8 cellular contexts compared by ENCODE assay signal in the genomic region with DNA sequence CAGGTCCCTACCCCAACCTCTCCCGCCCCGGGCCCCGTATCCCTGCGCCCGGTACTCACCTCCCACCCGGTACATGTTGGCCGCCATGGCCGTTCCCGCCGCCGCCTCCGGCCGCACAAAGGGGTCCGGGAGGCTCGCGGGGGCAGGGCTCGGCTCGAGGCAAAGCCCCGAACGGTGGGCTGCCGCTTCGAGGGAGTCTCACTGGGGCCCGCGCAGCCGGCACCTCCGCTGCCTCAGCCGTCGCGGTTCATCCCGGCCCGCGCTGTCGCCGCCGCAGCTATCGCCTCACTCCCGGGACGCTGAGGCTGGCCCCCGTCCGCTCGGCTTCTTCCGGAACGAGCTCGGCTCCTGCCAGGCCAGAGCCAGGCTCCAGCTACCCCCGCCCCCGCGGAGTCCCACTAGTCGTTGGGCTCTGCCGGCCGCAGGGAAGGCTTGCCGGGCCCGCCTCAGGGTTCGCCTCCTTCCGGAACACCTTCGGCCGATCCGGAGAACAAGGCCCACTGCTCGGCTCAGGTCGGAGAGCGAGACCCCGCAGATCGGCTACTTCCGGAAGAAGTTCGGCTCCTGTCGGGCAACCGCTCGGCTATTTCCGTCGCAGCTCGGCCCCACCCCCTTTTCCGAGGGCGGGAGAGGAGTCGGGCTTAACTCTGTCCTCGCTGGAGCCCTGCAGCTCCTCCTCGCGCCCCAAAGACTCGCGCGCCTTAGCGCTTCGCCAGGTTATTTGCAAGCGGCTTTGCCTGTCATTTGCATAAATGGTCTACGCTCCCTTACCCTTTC. TPM values are rescaled to one million over a fixed set of nuclear protein-coding genes. Genes with fewer than 3 reads are reported as not detected.
DNase-seq lines count a peak whose midpoint lies in the region; ATAC-seq, FAIRE-seq and TF ChIP-seq lines count a peak whose summit lies in the region.

A gene (minus strand): TSS at position 502 of the 777 bp plus-strand sequence. CDS start 415 bp downstream, at position 87.

- BruUV-seq in IMR-90 (replicated peaks; lab: Mats Ljungman, UMichigan), result no TSS peak
- BruUV-seq in endothelial cell of umbilical vein (replicated peaks; lab: Mats Ljungman, UMichigan), result TSS peak; percentile 51

- no peak within 1 kb of the TSS for H2BK15ac ChIP-seq in IMR-90 (ENCODE audit: low read depth, low read length)

- POLR2A ChIA-PET in IMR-90 (lab: Charles Lee; ENCODE audit: unreplicated experiment) (interaction anchor here (0.6 to 1.7 kb wide), 3 partner anchors 10 to 620 kb away, joined by 3 to 7 read pairs (median 3); a partner anchor contains a TSS), endothelial cell of umbilical vein (lab: Charles Lee) (interaction anchor here (0.6 to 2.1 kb wide), 9 partner anchors 10 to 240 kb away, joined by 4 to 19 read pairs (median 5); a partner anchor contains a TSS)

- CTCF ChIA-PET in IMR-90 (lab: Yijun Ruan, JAX), result interaction anchor here (1.0 kb wide), 1 partner anchor 41 kb away, joined by 4 read pairs; no protein-coding TSS in a partner anchor
- CTCF ChIA-PET in endothelial cell of umbilical vein (lab: Charles Lee), result interaction anchor here (0.5 to 3.8 kb wide), 9 partner anchors 9 to 206 kb away, joined by 3 to 29 read pairs (median 6); a partner anchor contains a TSS

- H2BK5ac ChIP-seq in IMR-90 (ENCODE audit: low read depth, low read length, poor library complexity, severe bottlenecking), result peak within 1 kb of the TSS; percentile 92

- H3K18ac ChIP-seq in IMR-90 (ENCODE audit: low read depth, low read length), result peak within 1 kb of the TSS; percentile 33; the same call in 1 of the 2 replicates

- dilution Hi-C loops in IMR-90 (cut with HindIII; ENCODE audit: low sequenced_read_pairs, unreplicated experiment) (no loop called here), endothelial cell of umbilical vein (cut with MboI; ENCODE audit: extremely low pct_ligation_motif_present, low sequenced_read_pairs) (no loop called here)

- peak within 1 kb of the TSS; percentile 86 for H3K4ac ChIP-seq in IMR-90 (ENCODE audit: low read depth, low read length)

- H2AFZ ChIP-seq in IMR-90 (replicated peaks; ENCODE audit: low read length, poor library complexity), result peak within 1 kb of the TSS; percentile 87
- peak within 1 kb of the TSS; percentile 30 for H2AFZ ChIP-seq in endothelial cell of umbilical vein (ENCODE audit: low read depth, low read length)

- peak within 1 kb of the TSS; percentile 55 for H4K5ac ChIP-seq in IMR-90 (ENCODE audit: low read depth, low read length)

- 0% methylated on average over 67 of the region's 83 CpGs; no CpG with 5 or more reads in 1 of the 2 experiments for WGBS in IMR-90 (ENCODE audit: extremely low coverage in 2 of 2, insufficient read length in 1 of 2), 2 experiments

- peak within 1 kb of the TSS; percentile 80 for H3K14ac ChIP-seq in IMR-90 (replicated peaks; ENCODE audit: low read depth, low read length)

- no peak; the same call in none of the 2 replicates for TF ChIP-seq POLR2A in IMR-90 (IDR thresholded peaks at IDR 0.05; ENCODE audit: low read depth, low read length)
- TF ChIP-seq POLR2A in endothelial cell of umbilical vein (IDR thresholded peaks at IDR 0.05; ENCODE audit: low read depth, low read length), result peak; percentile 75

- H3K4me3 ChIP-seq in IMR-90 (ENCODE audit: insufficient read depth, low read depth, low read length) (peak within 1 kb of the TSS; percentile 87), endothelial cell of umbilical vein (replicated peaks in 1 of 3; ENCODE audit: insufficient read depth in 1 of 3, low read depth in 1 of 3, low read length in 3 of 3) (peak within 1 kb of the TSS; percentile 61 to 98 (median 92)), mononuclear cell (ENCODE audit: low read length) (peak within 1 kb of the TSS; percentile 93)

- H3K4me1 ChIP-seq in IMR-90 (ENCODE audit: control insufficient read depth, insufficient read depth, low read length), result peaks cover 7% of the 10 kb centered on the region
- peaks cover 19% of the 10 kb centered on the region for H3K4me1 ChIP-seq in endothelial cell of umbilical vein (ENCODE audit: control insufficient read depth, extremely low read depth, insufficient read depth, low read length)
- H3K4me1 ChIP-seq in mononuclear cell (ENCODE audit: insufficient read depth, low read length), result peaks cover 49% of the 10 kb centered on the region

- no peak within 1 kb of the TSS for H2BK20ac ChIP-seq in IMR-90 (ENCODE audit: low read depth, low read length)

- peaks cover 5% of the 10 kb centered on the region for H3K9me1 ChIP-seq in IMR-90 (ENCODE audit: insufficient read depth, low read length)
- H3K9me1 ChIP-seq in endothelial cell of umbilical vein (replicated peaks; ENCODE audit: control insufficient read depth, extremely low read depth, insufficient read depth, low read length), result no peaks in the 10 kb centered on the region

- TF ChIP-seq CTCF in IMR-90 (conservative IDR thresholded peaks at IDR 0.05; ENCODE audit: low read depth, low read length), result no peak
- no peak for TF ChIP-seq CTCF in endothelial cell of umbilical vein (IDR thresholded peaks at IDR 0.05; ENCODE audit: extremely low read depth in 1 of 2, insufficient read depth in 1 of 2, low read depth in 1 of 2, low read length in 2 of 2)

- peak; percentile 78 for ATAC-seq in GM21528 (IDR thresholded peaks at IDR 0.05; ENCODE audit: low FRiP score, unreplicated experiment)
- ATAC-seq in IMR-90 (ENCODE audit: low read depth), result peak; percentile 81

- H4K20me1 ChIP-seq in IMR-90 (ENCODE audit: insufficient read depth, low read length), result peaks cover 17% of the 10 kb centered on the region; the same call in 1 of the 2 replicates
- H4K20me1 ChIP-seq in endothelial cell of umbilical vein (replicated peaks; ENCODE audit: control insufficient read depth, extremely low read depth, insufficient read depth, low read length), result no peaks in the 10 kb centered on the region

- H4K91ac ChIP-seq in IMR-90 (ENCODE audit: insufficient read depth, low read depth, low read length), result peak within 1 kb of the TSS; percentile 74

- H3K36me3 ChIP-seq in IMR-90 (ENCODE audit: control insufficient read depth, insufficient read depth, low read length) (peaks cover 33% of the 10 kb centered on the region), endothelial cell of umbilical vein (ENCODE audit: control insufficient read depth in 2 of 2, extremely low read depth in 1 of 2, insufficient read depth in 2 of 2, low read length in 2 of 2) (peaks cover 12 to 24% of the 10 kb centered on the region in 2 experiments)

- peaks cover 41% of the 10 kb centered on the region for H3K79me2 ChIP-seq in endothelial cell of umbilical vein (ENCODE audit: control insufficient read depth, insufficient read depth, low read length)

- peaks cover 15 to 39% of the 10 kb centered on the region in 2 experiments for H3K79me1 ChIP-seq in IMR-90 (ENCODE audit: low read depth in 1 of 2, low read length in 2 of 2)

- in situ Hi-C loops in IMR-90 (cut with MboI; ENCODE audit: low sequenced_read_pairs), result no loop called here

- TF ChIP-seq RAD21 in IMR-90 (IDR thresholded peaks at IDR 0.05; ENCODE audit: low read length), result no peak

- peak within 1 kb of the TSS; percentile 91 for H3K23ac ChIP-seq in IMR-90 (ENCODE audit: low read depth, low read length)

- H2AK9ac ChIP-seq in IMR-90 (replicated peaks; ENCODE audit: low read depth, low read length, poor library complexity), result peak within 1 kb of the TSS; percentile 99

- H3K9me3 ChIP-seq in IMR-90 (ENCODE audit: control insufficient read depth, insufficient read depth, low read length) (no peaks in the 10 kb centered on the region), endothelial cell of umbilical vein (replicated peaks; ENCODE audit: control insufficient read depth, insufficient read depth, low read length) (no peaks in the 10 kb centered on the region), mononuclear cell (ENCODE audit: low read depth, low read length) (no peaks in the 10 kb centered on the region)

- peak within 1 kb of the TSS; percentile 91 for H3K4me2 ChIP-seq in IMR-90 (ENCODE audit: low read depth, low read length)
- H3K4me2 ChIP-seq in endothelial cell of umbilical vein (ENCODE audit: insufficient read depth, low read length), result peak within 1 kb of the TSS; percentile 89

- no peaks in the 10 kb centered on the region for H3K27me3 ChIP-seq in IMR-90 (ENCODE audit: control insufficient read depth, insufficient read depth, low read length)
- no peaks in the 10 kb centered on the region for H3K27me3 ChIP-seq in endothelial cell of umbilical vein (ENCODE audit: control insufficient read depth in 2 of 2, insufficient read depth in 2 of 2, low read length in 2 of 2)
- H3K27me3 ChIP-seq in mononuclear cell (ENCODE audit: insufficient read depth, low read length), result no peaks in the 10 kb centered on the region

- intact Hi-C loops in IMR-90 (cut with micrococcal nuclease), result no loop called here
- intact Hi-C loops in endothelial cell of umbilical vein (cut with micrococcal nuclease), result loop anchor here (1.0 to 2.0 kb wide), 2 partner anchors 11 to 105 kb away; a partner anchor contains a TSS

- peak; percentile 98 for DNase-seq in DMS 273 (lab: John Stamatoyannopoulos, UW; ENCODE audit: unreplicated experiment)
- peak; percentile 97 for DNase-seq in IMR-90
- DNase-seq in OCI-M1 (lab: John Stamatoyannopoulos, UW), result peak; percentile 99
- peak; percentile 100 for DNase-seq in activated T-cell treated with anti-CD3 and anti-CD28 coated beads for 24 hours (ENCODE audit: low read depth)
- peak; percentile 99 for DNase-seq in endothelial cell of umbilical vein (ENCODE audit: low read depth, low spot score)
- peak; percentile 98 to 99 for DNase-seq in stimulated activated CD8-positive, alpha-beta memory T cell treated with anti-CD3 and anti-CD28 coated beads, Interleukin-4, amount 100 ng/mL, for 1 hour (ENCODE audit: low read depth in 2 of 2, low spot score in 1 of 2)

- H4K8ac ChIP-seq in IMR-90 (ENCODE audit: low read depth in 2 of 2, low read length in 2 of 2), result peak within 1 kb of the TSS; percentile 60 to 83

- FAIRE-seq in endothelial cell of umbilical vein (lab: Jason Lieb, UNC), result peak; percentile 99

- H3K27ac ChIP-seq in IMR-90 (ENCODE audit: insufficient read depth, low read length) (peak within 1 kb of the TSS; percentile 97), endothelial cell of umbilical vein (ENCODE audit: insufficient read depth, low read depth, low read length) (peak within 1 kb of the TSS; percentile 54)

- peak within 1 kb of the TSS; percentile 72 for H2AK5ac ChIP-seq in IMR-90 (ENCODE audit: low read depth, low read length)

- peak within 1 kb of the TSS; percentile 34; the same call in 1 of the 2 replicates for H2BK120ac ChIP-seq in IMR-90 (ENCODE audit: low read depth, low read length)

- peak within 1 kb of the TSS; percentile 90 for H3K56ac ChIP-seq in IMR-90 (ENCODE audit: extremely low read depth, insufficient read depth, low read length)

- H3K9ac ChIP-seq in IMR-90 (ENCODE audit: low read depth, low read length) (peak within 1 kb of the TSS; percentile 90), endothelial cell of umbilical vein (replicated peaks; ENCODE audit: extremely low read depth, insufficient read depth, low read length) (peak within 1 kb of the TSS; percentile 89)

RNA-seq across cellular contexts. Expression of the gene that starts here (rescaled TPM):
- total RNA-seq in IMR-90 (2012; rRNA removed) (126 and 136 TPM in 2 replicates), endothelial cell of umbilical vein (166 and 176 TPM in 2 replicates), mononuclear cell (102 TPM)
- polyA plus RNA-seq in IMR-90 (2012; rRNA removed) (28.0 and 34.8 TPM in 2 replicates), endothelial cell of umbilical vein (30.2 and 40.4 TPM in 2 replicates)
- 14.4 and 18.0 TPM in 2 replicates for polyA plus RNA-seq in IMR-90 (2012; cell fraction: cytosol; rRNA removed)
- 35.6 and 60.7 TPM in 2 replicates for polyA plus RNA-seq in IMR-90 (2012; cell fraction: nucleus; rRNA removed; ENCODE audit: low replicate concordance)
- polyA plus RNA-seq in endothelial cell of umbilical vein (2011; cell fraction: cytosol; rRNA removed), result 30.0 and 32.2 TPM in 2 replicates
- polyA plus RNA-seq in endothelial cell of umbilical vein (2011; cell fraction: nucleus; rRNA removed), result 111 and 132 TPM in 2 replicates
- polyA plus RNA-seq in endothelial cell of umbilical vein (2012), result 108 and 120 TPM in 2 replicates
- 91.6 and 95.5 TPM in 2 replicates for polyA minus RNA-seq in endothelial cell of umbilical vein
- polyA minus RNA-seq in endothelial cell of umbilical vein (2011; cell fraction: cytosol; rRNA and poly(A)+ RNA removed), result 51.8 TPM
- polyA minus RNA-seq in endothelial cell of umbilical vein (2011; cell fraction: nucleus; rRNA and poly(A)+ RNA removed), result 40.3 and 57.1 TPM in 2 replicates

Comparison
In these comparisons a context has a peak if more than half of its experiments do, and no peak if none do; other contexts are left out.
1. Peak in every context shown above with its lines: DNase-seq, ATAC-seq, H3K4me3 ChIP-seq and H3K27ac ChIP-seq.